ENCODE assay signal across 19 cellular contexts in genomic region chrX:107818900-107819521, GRCh38. TPM values are rescaled to one million over a fixed set of nuclear protein-coding genes. Genes with fewer than 3 reads are reported as not detected.
A peak's percentile ranks its signal among the peaks of the same experiment; 100 is the strongest.
DNase-seq lines count a peak whose midpoint lies in the region; ATAC-seq, FAIRE-seq and TF ChIP-seq lines count a peak whose summit lies in the region.
"Had no signal": no experiment of that assay in that cellular context is flagged by ENCODE, and none has a peak within 500 bp of the region (broad histone marks: within the 10 kb centered on the region; RNA-seq: fewer than 3 reads in every experiment).

No MANE protein-coding gene starts in this region.

- no peaks in the 10 kb centered on the region for H3K27me3 Mint-ChIP-seq in activated naive CD4-positive, alpha-beta T cell treated with anti-CD3 and anti-CD28 coated beads for 36 hours (ENCODE audit: low read depth)
- no peaks in the 10 kb centered on the region for H3K27me3 Mint-ChIP-seq in activated naive CD4-positive, alpha-beta T cell treated with anti-CD3 and anti-CD28 coated beads, Interleukin-2, amount 10 ng/mL, durations not matched to agents 7 days and 5 days

- H3K27ac ChIP-seq in BLaER1: no peak overlapping the region
- H3K27ac ChIP-seq in HEK293 (ENCODE audit: extremely low read depth, low read depth, low read length): no peak overlapping the region
- no peak overlapping the region for H3K27ac ChIP-seq in GM12878 (ENCODE audit: control insufficient read depth, insufficient read depth)
- H3K27ac ChIP-seq in colonic mucosa: no peak overlapping the region
- H3K27ac ChIP-seq: KMS-11 had no signal

- peak overlapping the region; percentile 34 for H3K4me3 ChIP-seq in BLaER1
- H3K4me3 ChIP-seq in HEK293 (ENCODE audit: low read depth, low read length): no peak overlapping the region
- no peak overlapping the region for H3K4me3 ChIP-seq in GM12878
- H3K4me3 ChIP-seq in colonic mucosa: no peak overlapping the region

- H3K9me3 ChIP-seq in BLaER1 (peaks cover 37% of the 10 kb centered on the region), HEK293 (ENCODE audit: control insufficient read depth, insufficient read depth, low read depth, low read length) (peaks cover 7% of the 10 kb centered on the region), GM12878 (replicated peaks; ENCODE audit: control insufficient read depth, insufficient read depth, low read length) (no peaks in the 10 kb centered on the region; the same call in 2 of the 3 replicates), colonic mucosa (no peaks in the 10 kb centered on the region)
- H3K9me3 ChIP-seq: Caco-2 had no signal

- H3K4me1 ChIP-seq in BLaER1 (no peaks in the 10 kb centered on the region), HEK293 (ENCODE audit: control insufficient read depth, insufficient read depth, low read length) (no peaks in the 10 kb centered on the region), GM12878 (ENCODE audit: control insufficient read depth, insufficient read depth, low read length) (no peaks in the 10 kb centered on the region), colonic mucosa (no peaks in the 10 kb centered on the region)
- H3K4me1 ChIP-seq: Caco-2 had no signal

- no peak overlapping the region for H2AFZ ChIP-seq in GM12878 (ENCODE audit: control insufficient read depth, low read depth, low read length)

- H4K20me1 ChIP-seq in BLaER1: no peaks in the 10 kb centered on the region
- H4K20me1 ChIP-seq in GM12878 (ENCODE audit: control insufficient read depth, insufficient read depth): no peaks in the 10 kb centered on the region; the same call in 1 of the 2 replicates

- H3K4me2 ChIP-seq in BLaER1: no peak overlapping the region
- no peak overlapping the region for H3K4me2 ChIP-seq in GM12878 (ENCODE audit: control insufficient read depth, insufficient read depth)
- H3K4me2 ChIP-seq: KMS-11 had no signal

- peaks cover 2% of the 10 kb centered on the region for H3K9me3 Mint-ChIP-seq in activated naive CD4-positive, alpha-beta T cell treated with anti-CD3 and anti-CD28 coated beads for 36 hours
- peaks cover 6% of the 10 kb centered on the region for H3K9me3 Mint-ChIP-seq in activated naive CD4-positive, alpha-beta T cell treated with anti-CD3 and anti-CD28 coated beads, Interleukin-2, amount 10 ng/mL, durations not matched to agents 7 days and 5 days

- no TSS peak for BruUV-seq in GM12878 (replicated peaks; lab: Mats Ljungman, UMichigan)

- H3K9ac ChIP-seq in BLaER1: no peak overlapping the region
- no peak overlapping the region for H3K9ac ChIP-seq in GM12878 (ENCODE audit: control insufficient read depth, insufficient read depth, low read length)
- no peak overlapping the region for H3K9ac ChIP-seq in colonic mucosa (ENCODE audit: low read depth in 2 of 2, low read length in 2 of 2)
- H3K9ac ChIP-seq: KMS-11 had no signal

- H3K27ac Mint-ChIP-seq in activated naive CD4-positive, alpha-beta T cell treated with anti-CD3 and anti-CD28 coated beads for 36 hours: no peak overlapping the region
- H3K27ac Mint-ChIP-seq in activated naive CD4-positive, alpha-beta T cell treated with anti-CD3 and anti-CD28 coated beads, Interleukin-2, amount 10 ng/mL, durations not matched to agents 7 days and 5 days: no peak overlapping the region
- H3K27ac Mint-ChIP-seq: CD8-positive, alpha-beta memory T cell; IgD-negative memory B cell had no signal

- no peak for TF ChIP-seq CTCF in HEK293 (tag by site-specific recombination; IDR thresholded peaks at IDR 0.05)
- TF ChIP-seq CTCF in GM12878 (IDR thresholded peaks at IDR 0.05 in 2 of 3, conservative IDR thresholded peaks at IDR 0.05 in 1 of 3; ENCODE audit: control insufficient read depth in 2 of 3, extremely low read depth in 1 of 3, insufficient read depth in 1 of 3, low read depth in 3 of 3, low read length in 3 of 3): no peak
- no peak for TF ChIP-seq CTCF in GM13976 (IDR thresholded peaks at IDR 0.05; ENCODE audit: borderline replicate concordance, control extremely low read depth, extremely low read depth, insufficient read depth, missing control alignments)
- no peak for TF ChIP-seq CTCF in colonic mucosa (IDR thresholded peaks at IDR 0.05)

- in situ Hi-C loops in GM12878 (cut with MboI) (no loop called here), GM13976 (cut with MboI; ENCODE audit: low sequenced_read_pairs, unreplicated experiment) (no loop called here)

- POLR2A ChIA-PET in HEK293 (lab: Yijun Ruan, JAX): no interaction called here
- POLR2A ChIA-PET in GM12878 (lab: Charles Lee): no interaction called here

- SMC1A ChIA-PET in GM12878 (lab: Charles Lee; ENCODE audit: uncharacterized antibody, unreplicated experiment): no interaction called here

- peaks cover 10% of the 10 kb centered on the region for H3K4me1 Mint-ChIP-seq in activated naive CD4-positive, alpha-beta T cell treated with anti-CD3 and anti-CD28 coated beads for 36 hours (ENCODE audit: low read depth)
- H3K4me1 Mint-ChIP-seq in activated naive CD4-positive, alpha-beta T cell treated with anti-CD3 and anti-CD28 coated beads, Interleukin-2, amount 10 ng/mL, durations not matched to agents 7 days and 5 days: no peaks in the 10 kb centered on the region

- DNase-seq in activated naive CD4-positive, alpha-beta T cell treated with anti-CD3 and anti-CD28 coated beads for 36 hours: peak; percentile 12
- DNase-seq in activated naive CD4-positive, alpha-beta T cell treated with anti-CD3 and anti-CD28 coated beads, Interleukin-2, amount 10 ng/mL, durations not matched to agents 7 days and 5 days: no peak
- DNase-seq in GM12878 (ENCODE audit: low read depth, low spot score): no peak
- DNase-seq in GM13976 (ENCODE audit: low spot score): no peak
- DNase-seq in colonic mucosa: no peak
- DNase-seq in NCI-H2081 (lab: John Stamatoyannopoulos, UW): no peak
- DNase-seq: CD8-positive, alpha-beta memory T cell; DND-41; GDM1 had no signal

- TF ChIP-seq EP300 in GM12878 (IDR thresholded peaks at IDR 0.05; ENCODE audit: borderline replicate concordance in 1 of 2, control insufficient read depth in 1 of 2, low read depth in 2 of 2, low read length in 2 of 2): no peak

- ATAC-seq in GM12878: no peak
- ATAC-seq: HCT116 had no signal

- H3K4me3 Mint-ChIP-seq in activated naive CD4-positive, alpha-beta T cell treated with anti-CD3 and anti-CD28 coated beads for 36 hours: no peak overlapping the region
- no peak overlapping the region for H3K4me3 Mint-ChIP-seq in activated naive CD4-positive, alpha-beta T cell treated with anti-CD3 and anti-CD28 coated beads, Interleukin-2, amount 10 ng/mL, durations not matched to agents 7 days and 5 days
- H3K4me3 Mint-ChIP-seq: CD8-positive, alpha-beta memory T cell; IgD-negative memory B cell had no signal

- CTCF ChIA-PET in activated naive CD4-positive, alpha-beta T cell treated with anti-CD3 and anti-CD28 coated beads for 36 hours (lab: Charles Lee): no interaction called here
- CTCF ChIA-PET in activated naive CD4-positive, alpha-beta T cell treated with anti-CD3 and anti-CD28 coated beads, Interleukin-2, amount 10 ng/mL, durations not matched to agents 7 days and 5 days (lab: Charles Lee): no interaction called here
- CTCF ChIA-PET in HEK293 (lab: Yijun Ruan, JAX) (no interaction called here), GM12878 (lab: Yijun Ruan, JAX) (no interaction called here)

- RAD21 ChIA-PET in GM12878 (lab: Charles Lee; ENCODE audit: unreplicated experiment): interaction anchor here (0.5 kb wide), 1 partner anchor 36 kb away, joined by 4 read pairs; no protein-coding TSS in a partner anchor

- no peak for FAIRE-seq in GM12878 (lab: Jason Lieb, UNC)
- FAIRE-seq: H54 had no signal

- H3K27me3 ChIP-seq in BLaER1 (peaks cover 18% of the 10 kb centered on the region; the same call in 1 of the 2 replicates), GM12878 (replicated peaks in 1 of 2; ENCODE audit: control insufficient read depth in 2 of 2, insufficient read depth in 2 of 2, low read length in 1 of 2) (no peaks in the 10 kb centered on the region), colonic mucosa (no peaks in the 10 kb centered on the region)

- H3K36me3 ChIP-seq in BLaER1 (no peaks in the 10 kb centered on the region), HEK293 (ENCODE audit: control insufficient read depth in 2 of 2, insufficient read depth in 1 of 2, low read length in 2 of 2) (no peaks in the 10 kb centered on the region), GM12878 (ENCODE audit: control insufficient read depth in 2 of 2, insufficient read depth in 2 of 2, low read length in 1 of 2) (no peaks in the 10 kb centered on the region), colonic mucosa (no peaks in the 10 kb centered on the region)

- no peaks in the 10 kb centered on the region for H3K79me2 ChIP-seq in GM12878 (ENCODE audit: control insufficient read depth, insufficient read depth, low read length)

- no peaks in the 10 kb centered on the region for H3K36me3 Mint-ChIP-seq in activated naive CD4-positive, alpha-beta T cell treated with anti-CD3 and anti-CD28 coated beads for 36 hours (ENCODE audit: low read depth)
- H3K36me3 Mint-ChIP-seq in activated naive CD4-positive, alpha-beta T cell treated with anti-CD3 and anti-CD28 coated beads, Interleukin-2, amount 10 ng/mL, durations not matched to agents 7 days and 5 days: no peaks in the 10 kb centered on the region
- H3K36me3 Mint-ChIP-seq: CD8-positive, alpha-beta memory T cell; IgD-negative memory B cell had no signal

- no peak for TF ChIP-seq RAD21 in GM12878 (IDR thresholded peaks at IDR 0.05; ENCODE audit: insufficient read depth, low read depth, low read length)

- no peak for TF ChIP-seq POLR2A in GM12878 (IDR thresholded peaks at IDR 0.05; ENCODE audit: low read depth, low read length)

- intact Hi-C loops in activated naive CD4-positive, alpha-beta T cell treated with anti-CD3 and anti-CD28 coated beads for 36 hours (cut with micrococcal nuclease): no loop called here
- intact Hi-C loops in GM12878 (cut with micrococcal nuclease; ENCODE audit: unreplicated experiment) (no loop called here), colonic mucosa (cut with DNase I) (no loop called here)

RNA-seq across cellular contexts. Expression of gene MID2, which starts 6.7 kb away (rescaled TPM):
- 10 to 100 TPM in 1 of 2 experiments, 1 to 10 TPM in 1; 8.6 to 10.5 TPM for total RNA-seq in activated naive CD4-positive, alpha-beta T cell treated with anti-CD3 and anti-CD28 coated beads for 36 hours
- total RNA-seq in GM12878 (2013; cell fraction: nucleolus; rRNA removed): 0.13 TPM in 1 of 2 replicates, not detected in the other
- not detected in 2 replicates for total RNA-seq in GM12878 (2014; rRNA removed)
- total RNA-seq in GM12878 (2014; rRNA removed; fragmentation: Illumina TruSeq; extraction: Trizol): not detected in 2 replicates
- 0.21 TPM in 1 of 2 replicates, not detected in the other for total RNA-seq in GM12878 (2021)
- not detected for polyA plus RNA-seq in GM12878 (2011; ENCODE audit: low read depth)
- 0.04 and 0.09 TPM in 2 replicates for polyA plus RNA-seq in GM12878 (2011; rRNA removed)
- polyA plus RNA-seq in GM12878 (2011; cell fraction: cytosol; rRNA removed): 0.06 TPM in 1 of 2 replicates, not detected in the other
- 0.06 TPM in 1 of 2 replicates, not detected in the other for polyA plus RNA-seq in GM12878 (2011; cell fraction: nucleus; rRNA removed)
- 0.21 TPM in 1 of 2 replicates, not detected in the other for polyA plus RNA-seq in GM12878 (2012)
- polyA plus RNA-seq in GM12878 (2014; fragmentation: Illumina TruSeq; extraction: Trizol): not detected in 2 replicates
- polyA plus RNA-seq in GM12878 (2014; fragmentation: Nextera tagmentation; extraction: Ambion mirVana): not detected
- not detected in 2 replicates for polyA plus RNA-seq in GM12878 (2014; rRNA removed)
- polyA plus RNA-seq in GM12878 (2016; fragmentation: Nextera tagmentation; extraction: Ambion mirVana): not detected
- 0.31 and 0.37 TPM in 2 replicates for polyA minus RNA-seq in GM12878 (2011; rRNA and poly(A)+ RNA removed)
- polyA minus RNA-seq in GM12878 (2011; cell fraction: cytosol; rRNA and poly(A)+ RNA removed): not detected in 2 replicates
- polyA minus RNA-seq in GM12878 (2011; cell fraction: nucleus; rRNA and poly(A)+ RNA removed): 0.48 TPM in 1 of 2 replicates, not detected in the other
- total RNA-seq in colonic mucosa: 1 to 10 TPM; 5.4 to 6.3 TPM

RNA-seq across cellular contexts. Expression of gene NCBP2L, which starts 41.5 kb away (rescaled TPM):
- total RNA-seq in activated naive CD4-positive, alpha-beta T cell treated with anti-CD3 and anti-CD28 coated beads for 36 hours: not detected
- total RNA-seq in GM12878 (2013; cell fraction: nucleolus; rRNA removed): not detected in 2 replicates
- not detected in 2 replicates for total RNA-seq in GM12878 (2014; rRNA removed)
- total RNA-seq in GM12878 (2014; rRNA removed; fragmentation: Illumina TruSeq; extraction: Trizol): not detected in 2 replicates
- not detected in 2 replicates for total RNA-seq in GM12878 (2021)
- not detected for polyA plus RNA-seq in GM12878 (2011; ENCODE audit: low read depth)
- polyA plus RNA-seq in GM12878 (2011; rRNA removed): not detected in 2 replicates
- polyA plus RNA-seq in GM12878 (2011; cell fraction: cytosol; rRNA removed): not detected in 2 replicates
- not detected in 2 replicates for polyA plus RNA-seq in GM12878 (2011; cell fraction: nucleus; rRNA removed)
- not detected in 2 replicates for polyA plus RNA-seq in GM12878 (2012)
- not detected in 2 replicates for polyA plus RNA-seq in GM12878 (2014; fragmentation: Illumina TruSeq; extraction: Trizol)
- not detected for polyA plus RNA-seq in GM12878 (2014; fragmentation: Nextera tagmentation; extraction: Ambion mirVana)
- polyA plus RNA-seq in GM12878 (2014; rRNA removed): not detected in 2 replicates
- not detected for polyA plus RNA-seq in GM12878 (2016; fragmentation: Nextera tagmentation; extraction: Ambion mirVana)
- not detected in 2 replicates for polyA minus RNA-seq in GM12878 (2011; rRNA and poly(A)+ RNA removed)
- polyA minus RNA-seq in GM12878 (2011; cell fraction: cytosol; rRNA and poly(A)+ RNA removed): not detected in 2 replicates
- not detected in 2 replicates for polyA minus RNA-seq in GM12878 (2011; cell fraction: nucleus; rRNA and poly(A)+ RNA removed)
- not detected for total RNA-seq in colonic mucosa
- total RNA-seq: A673; Caco-2; CD8-positive, alpha-beta memory T cell; HT-29 had no signal
- polyA plus RNA-seq: BJ, IgD-negative memory B cell had no signal

RNA-seq across cellular contexts. Expression of gene TSC22D3, which starts 43.4 kb away (rescaled TPM):
- total RNA-seq in activated naive CD4-positive, alpha-beta T cell treated with anti-CD3 and anti-CD28 coated beads for 36 hours: 10 to 100 TPM; 28.0 to 29.2 TPM
- 76.6 and 80.5 TPM in 2 replicates for total RNA-seq in GM12878 (2013; cell fraction: nucleolus; rRNA removed)
- total RNA-seq in GM12878 (2014; rRNA removed): 15.7 and 18.1 TPM in 2 replicates
- 9.6 and 12.0 TPM in 2 replicates for total RNA-seq in GM12878 (2014; rRNA removed; fragmentation: Illumina TruSeq; extraction: Trizol)
- 14.1 and 16.3 TPM in 2 replicates for total RNA-seq in GM12878 (2021)
- 28.5 TPM for polyA plus RNA-seq in GM12878 (2011; ENCODE audit: low read depth)
- 122 and 132 TPM in 2 replicates for polyA plus RNA-seq in GM12878 (2011; rRNA removed)
- 82.3 and 116 TPM in 2 replicates for polyA plus RNA-seq in GM12878 (2011; cell fraction: cytosol; rRNA removed)
- polyA plus RNA-seq in GM12878 (2011; cell fraction: nucleus; rRNA removed): 127 and 171 TPM in 2 replicates
- 33.5 and 47.7 TPM in 2 replicates for polyA plus RNA-seq in GM12878 (2012)
- polyA plus RNA-seq in GM12878 (2014; fragmentation: Illumina TruSeq; extraction: Trizol): 11.8 and 12.5 TPM in 2 replicates
- 1 to 10 TPM; 4.6 to 8.6 TPM for polyA plus RNA-seq in GM12878 (2014; fragmentation: Nextera tagmentation; extraction: Ambion mirVana)
- polyA plus RNA-seq in GM12878 (2014; rRNA removed): 14.9 and 20.9 TPM in 2 replicates
- 10 to 100 TPM; 19.0 to 21.1 TPM for polyA plus RNA-seq in GM12878 (2016; fragmentation: Nextera tagmentation; extraction: Ambion mirVana)
- 57.7 and 74.2 TPM in 2 replicates for polyA minus RNA-seq in GM12878 (2011; rRNA and poly(A)+ RNA removed)
- 31.2 and 33.4 TPM in 2 replicates for polyA minus RNA-seq in GM12878 (2011; cell fraction: cytosol; rRNA and poly(A)+ RNA removed)
- polyA minus RNA-seq in GM12878 (2011; cell fraction: nucleus; rRNA and poly(A)+ RNA removed): 87.9 and 128 TPM in 2 replicates
- total RNA-seq in colonic mucosa: 10 to 100 TPM; 18.5 to 23.3 TPM

Comparison
In these comparisons a context has a peak if more than half of its experiments do, and no peak if none do; other contexts are left out.
1. RNA of gene MID2, which starts 6.7 kb away (total RNA-seq): 8.6 to 10.5 TPM in activated naive CD4-positive, alpha-beta T cell treated with anti-CD3 and anti-CD28 coated beads for 36 hours and 5.4 to 6.3 TPM in colonic mucosa; 0.13 to 0.21 TPM in GM12878; every median in the first group is over 4 times any median in the second.